In the genomic region with DNA sequence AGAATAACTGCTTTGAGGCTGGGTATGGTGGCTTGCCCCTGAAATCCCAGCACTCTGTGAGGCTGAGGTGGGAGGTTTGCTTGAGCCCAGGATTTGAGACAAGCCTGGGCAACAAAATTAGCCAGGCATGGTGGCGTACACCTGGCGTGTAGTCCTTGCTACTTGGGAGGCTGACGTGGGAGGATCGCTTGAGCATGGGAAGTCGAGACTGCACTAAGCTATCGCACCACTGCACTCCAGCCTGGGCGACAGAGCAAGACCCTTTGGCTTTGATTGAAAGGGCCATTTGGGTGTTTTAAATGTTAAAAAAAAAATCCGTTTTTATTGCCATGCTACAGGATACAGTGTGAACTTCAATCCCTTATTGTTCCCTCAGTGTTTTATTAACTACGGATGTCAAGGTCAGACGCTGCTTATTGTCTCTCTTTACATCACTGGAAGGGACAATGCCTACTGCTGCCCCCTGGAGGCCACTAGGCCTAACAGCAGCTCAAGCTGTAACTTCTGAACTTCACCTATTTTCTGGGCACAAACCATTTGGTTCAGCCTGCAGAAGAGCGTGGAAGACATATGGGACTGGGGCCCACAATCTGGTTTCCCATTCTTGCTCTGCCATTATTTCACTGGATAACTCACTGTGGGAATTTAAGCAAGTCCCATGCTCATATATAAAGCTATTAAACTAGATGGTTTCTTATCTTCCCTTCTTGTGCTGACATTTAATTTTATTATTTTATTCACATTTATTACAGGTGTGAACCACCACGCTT, we compare ENCODE assay signal across 8 cellular contexts. TPM values are rescaled to one million over a fixed set of nuclear protein-coding genes. Genes with fewer than 3 reads are reported as not detected.
DNase-seq lines count a peak whose midpoint lies in the region; ATAC-seq, FAIRE-seq and TF ChIP-seq lines count a peak whose summit lies in the region.

No MANE protein-coding gene starts in this region.

- H4K91ac ChIP-seq in H1 (replicated peaks; ENCODE audit: insufficient read length, low read length), result no peak overlapping the region

- H3K4me2 ChIP-seq in H1 (ENCODE audit: insufficient read depth in 1 of 2, low read depth in 2 of 2, low read length in 2 of 2), result no peak overlapping the region

- no peaks in the 10 kb centered on the region for H3K79me2 ChIP-seq in H1 (ENCODE audit: control insufficient read depth in 1 of 2, insufficient read depth in 2 of 2, low read length in 2 of 2)

- H4K5ac ChIP-seq in H1 (ENCODE audit: insufficient read length, low read depth, low read length), result no peak overlapping the region

- WGBS in H1 (ENCODE audit: extremely low coverage in 1 of 2, insufficient coverage in 1 of 2, insufficient read length in 1 of 2, insufficient replicate concordance in 2 of 2, low coverage in 1 of 2, low lambda C conversion rate in 2 of 2, missing lambda C conversion rate in 1 of 2), 2 experiments, result 68% methylated on average over 12 of the region's 12 CpGs; no CpG with 5 or more reads in 1 of the 2 experiments

- peak; percentile 69 to 80 for TF ChIP-seq RAD21 in H1 (IDR thresholded peaks at IDR 0.05 in 1 of 2, conservative IDR thresholded peaks at IDR 0.05 in 1 of 2; ENCODE audit: low read depth in 2 of 2, low read length in 2 of 2)

- H3K4me3 ChIP-seq in H1 (ENCODE audit: extremely low read depth in 1 of 4, insufficient read depth in 2 of 4, low read depth in 3 of 4, low read length in 4 of 4) (no peak overlapping the region), mucosa of descending colon (no peak overlapping the region)

- H2BK5ac ChIP-seq in H1 (ENCODE audit: low read depth, low read length), result no peak overlapping the region

- TF ChIP-seq CTCF in CD4-positive, alpha-beta T cell (IDR thresholded peaks at IDR 0.05), result peak; percentile 93
- peak; percentile 80 to 96 (median 82) for TF ChIP-seq CTCF in H1 (IDR thresholded peaks at IDR 0.05; ENCODE audit: control extremely low read depth in 1 of 3, insufficient read depth in 1 of 3, low read depth in 1 of 3, low read length in 3 of 3)
- TF ChIP-seq CTCF in mucosa of descending colon (IDR thresholded peaks at IDR 0.05), result peak; percentile 89

- no peaks in the 10 kb centered on the region for H3K9me3 Mint-ChIP-seq in CD4-positive, alpha-beta T cell

- no peaks in the 10 kb centered on the region for H4K20me1 ChIP-seq in H1 (replicated peaks in 1 of 2; ENCODE audit: control insufficient read depth in 1 of 2, insufficient read depth in 2 of 2, low read length in 2 of 2)

- 0 out of 2 replicates have a peak overlapping the region, but pooled peaks have one; percentile 6 for H3K18ac ChIP-seq in H1 (ENCODE audit: extremely low read depth, low read length)

- H3K27me3 Mint-ChIP-seq in CD4-positive, alpha-beta T cell, result peaks cover 9% of the 10 kb centered on the region

- H2AK5ac ChIP-seq in H1 (ENCODE audit: low read depth, low read length), result no peak overlapping the region

- no peaks in the 10 kb centered on the region for H3K79me1 ChIP-seq in H1 (ENCODE audit: low read depth, low read length)

- POLR2A ChIA-PET in CD4-positive, alpha-beta T cell (lab: Charles Lee), result interaction anchor here (0.6 to 2.4 kb wide), 2 partner anchors 15 to 21 kb away, joined by 3 to 18 read pairs; partner anchors contain the start of gene IREB2
- POLR2A ChIA-PET in H1 (lab: Charles Lee; ENCODE audit: partially characterized antibody), result interaction anchor here (1.1 to 3.7 kb wide), 4 partner anchors 15 to 123 kb away, joined by 3 to 19 read pairs (median 4); partner anchors contain the start of genes IREB2 and SKIC8

- H2BK20ac ChIP-seq in H1 (ENCODE audit: low read length), result no peak overlapping the region

- H3K23me2 ChIP-seq in H1 (ENCODE audit: low read depth, low read length), result no peaks in the 10 kb centered on the region; the same call in 1 of the 2 replicates

- no peaks in the 10 kb centered on the region for H3K9me3 ChIP-seq in CD4-positive, alpha-beta T cell (ENCODE audit: control insufficient read depth, low read length)
- H3K9me3 ChIP-seq in H1 (ENCODE audit: insufficient read depth in 2 of 2, low read depth in 1 of 2, low read length in 1 of 2) (peaks cover 0 to 6% of the 10 kb centered on the region in 2 experiments; a peak in 1 of 4 replicates), mucosa of descending colon (no peaks in the 10 kb centered on the region)

- no peak overlapping the region for H2BK15ac ChIP-seq in H1 (ENCODE audit: low read length)

- intact Hi-C loops in CD4-positive, alpha-beta T cell (cut with DNase I, micrococcal nuclease), result loop anchor here (1.0 to 5.0 kb wide), 4 partner anchors 115 to 460 kb away; no protein-coding TSS in a partner anchor
- intact Hi-C loops in mucosa of descending colon (cut with DNase I, micrococcal nuclease), result loop anchor here (5.0 kb wide), 2 partner anchors 105 to 115 kb away; no protein-coding TSS in a partner anchor

- no peaks in the 10 kb centered on the region for H3K36me3 Mint-ChIP-seq in CD4-positive, alpha-beta T cell (ENCODE audit: low read depth)

- peak; percentile 95 for FAIRE-seq in H1 (lab: Jason Lieb, UNC)

- H3K23ac ChIP-seq in H1 (ENCODE audit: insufficient read length), result no peak overlapping the region

- TF ChIP-seq EP300 in H1 (IDR thresholded peaks at IDR 0.05; ENCODE audit: borderline replicate concordance in 1 of 2, low read depth in 2 of 2, low read length in 2 of 2), result no peak

- no peak overlapping the region for H3K9ac ChIP-seq in H1 (replicated peaks in 1 of 4; ENCODE audit: extremely low read depth in 1 of 4, low read depth in 3 of 4, low read length in 3 of 4)

- ATAC-seq in CD4-positive, alpha-beta T cell (ENCODE audit: poor library complexity), result peak; percentile 86
- ATAC-seq in HG03520 (IDR thresholded peaks at IDR 0.05; ENCODE audit: unreplicated experiment), result peak; percentile 48
- ATAC-seq in mucosa of descending colon, result peak; percentile 98
- no peak for ATAC-seq in HG02678 (IDR thresholded peaks at IDR 0.05; ENCODE audit: unreplicated experiment)

- no peak overlapping the region for H3K14ac ChIP-seq in H1 (ENCODE audit: insufficient read length)

- CTCF ChIA-PET in CD4-positive, alpha-beta T cell (lab: Charles Lee), result interaction anchor here (0.6 to 1.5 kb wide), 15 partner anchors 9 to 155 kb away, joined by 3 to 8 read pairs (median 3); partner anchors contain the start of genes IREB2 and SKIC8
- CTCF ChIA-PET in H1 (lab: Charles Lee; ENCODE audit: partially characterized antibody), result interaction anchor here (0.7 to 20.7 kb wide), 35 partner anchors 8 to 594 kb away, joined by 3 to 240 read pairs (median 5); partner anchors contain the start of gene IREB2

- H3K4me1 ChIP-seq in H1 (replicated peaks in 1 of 4; ENCODE audit: control insufficient read depth in 3 of 4, insufficient read depth in 4 of 4, low read length in 3 of 4) (no peaks in the 10 kb centered on the region), mucosa of descending colon (ENCODE audit: low read depth) (peaks cover 20% of the 10 kb centered on the region)

- DNase-seq in CD4-positive, alpha-beta T cell, result peak; percentile 43 to 69 (median 52)
- DNase-seq in NOMO-1 treated with DMSO at 0.1 percent for 48 hours (lab: John Stamatoyannopoulos, UW; ENCODE audit: unreplicated experiment) (peak; percentile 75), H1 (ENCODE audit: low read depth in 1 of 2, low spot score in 2 of 2) (peak; percentile 47 to 78), mucosa of descending colon (peak; percentile 69 to 82 (median 80))
- peak; percentile 82 for DNase-seq in activated CD8-positive, alpha-beta memory T cell treated with anti-CD3 and anti-CD28 coated beads for 24 hours
- DNase-seq in stimulated activated CD8-positive, alpha-beta memory T cell treated with anti-CD3 and anti-CD28 coated beads, Interleukin-7, amount 100 ng/mL, for 24 hours (ENCODE audit: low read depth), result peak; percentile 38

- H2BK120ac ChIP-seq in H1 (replicated peaks; ENCODE audit: low read depth, low read length), result no peak overlapping the region

- H4K8ac ChIP-seq in H1 (ENCODE audit: extremely low read depth, insufficient read depth, low read length), result no peak overlapping the region

- H3K27ac ChIP-seq in CD4-positive, alpha-beta T cell (ENCODE audit: low read depth, low read length), result no peak overlapping the region
- H3K27ac ChIP-seq in H1 (ENCODE audit: low read depth, low read length), result no peak overlapping the region

- no peaks in the 10 kb centered on the region for H3K36me3 ChIP-seq in H1 (ENCODE audit: control insufficient read depth in 2 of 4, insufficient read depth in 4 of 4, low read length in 3 of 4)
- H3K36me3 ChIP-seq in mucosa of descending colon (ENCODE audit: low read depth), result no peaks in the 10 kb centered on the region

- H3K27ac Mint-ChIP-seq in CD4-positive, alpha-beta T cell, result no peak overlapping the region

- H3K56ac ChIP-seq in H1 (replicated peaks; ENCODE audit: insufficient read length, low read depth, low read length), result no peak overlapping the region

- H3K27me3 ChIP-seq in CD4-positive, alpha-beta T cell (ENCODE audit: control insufficient read depth, insufficient read depth, low read length), result no peaks in the 10 kb centered on the region
- H3K27me3 ChIP-seq in H1 (replicated peaks in 1 of 4; ENCODE audit: control insufficient read depth in 3 of 4, extremely low read depth in 1 of 4, insufficient read depth in 3 of 4, low read length in 3 of 4), result no peaks in the 10 kb centered on the region

- no peak overlapping the region for H3K4me3 Mint-ChIP-seq in CD4-positive, alpha-beta T cell

- no peak overlapping the region for H2AFZ ChIP-seq in H1 (ENCODE audit: low read length)

- peaks cover 20% of the 10 kb centered on the region for H3K4me1 Mint-ChIP-seq in CD4-positive, alpha-beta T cell (ENCODE audit: low read depth)

- H3K4ac ChIP-seq in H1 (replicated peaks; ENCODE audit: insufficient read length, low read depth, low read length), result no peak overlapping the region

- no peak overlapping the region for H2BK12ac ChIP-seq in H1 (ENCODE audit: low read depth, low read length)

- no peak for TF ChIP-seq POLR2A in H1 (IDR thresholded peaks at IDR 0.05; ENCODE audit: control extremely low read depth in 1 of 2, low read depth in 2 of 2, low read length in 2 of 2)

TF ChIP-seq in H1, 55 proteins besides CTCF, POLR2A, EP300 and RAD21 (continues in another document):
- TF ChIP-seq POLR2AphosphoS5 (IDR thresholded peaks at IDR 0.05; ENCODE audit: low read depth, low read length), result no peak
- TF ChIP-seq, protein P1, sequence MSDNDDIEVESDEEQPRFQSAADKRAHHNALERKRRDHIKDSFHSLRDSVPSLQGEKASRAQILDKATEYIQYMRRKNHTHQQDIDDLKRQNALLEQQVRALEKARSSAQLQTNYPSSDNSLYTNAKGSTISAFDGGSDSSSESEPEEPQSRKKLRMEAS (IDR thresholded peaks at IDR 0.05), result no peak

RNA-seq across cellular contexts. Expression of gene IREB2, which starts 15.3 kb away (rescaled TPM):
- 10 to 100 TPM; 84.3 to 89.0 TPM for total RNA-seq in CD4-positive, alpha-beta T cell
- total RNA-seq in H1 (2021; fragmentation: NEBNext Ultra II Directional; extraction: Animal tissue kit (Norgen Biotek cat#: 25700)), result 99.7 and 103 TPM in 2 replicates
- 15.7 and 21.0 TPM in 2 replicates for polyA plus RNA-seq in H1 (2011; rRNA removed)
- 26.8 TPM for polyA plus RNA-seq in H1 (2011; cell fraction: cytosol; rRNA removed)
- polyA plus RNA-seq in H1 (2011; cell fraction: nucleus; rRNA removed), result 20.1 TPM
- polyA plus RNA-seq in H1 (2012, experiment 1 of 2), result 20.9 to 62.3 TPM (median 38.7 TPM) in 4 replicates
- polyA plus RNA-seq in H1 (2012, experiment 2 of 2), result 2.2 TPM
- polyA plus RNA-seq in H1 (2013, experiment 1 of 2), result 30.1 TPM
- 27.0 TPM for polyA plus RNA-seq in H1 (2013, experiment 2 of 2)
- 75.4 and 91.3 TPM in 2 replicates for polyA minus RNA-seq in H1 (2011; rRNA and poly(A)+ RNA removed)
- polyA minus RNA-seq in H1 (2011; cell fraction: cytosol; rRNA and poly(A)+ RNA removed), result 48.4 TPM
- polyA minus RNA-seq in H1 (2011; cell fraction: nucleus; rRNA and poly(A)+ RNA removed), result 57.5 TPM
- 10 to 100 TPM; 51.7 to 62.7 (median 62.0) TPM for total RNA-seq in mucosa of descending colon
